Comparison of ENCODE assay signal across 23 cellular contexts in genomic region chr2:170696006-170696405, GRCh38. TPM values are rescaled to one million over a fixed set of nuclear protein-coding genes. Genes with fewer than 3 reads are reported as not detected.
"Had no signal": no experiment of that assay in that cellular context is flagged by ENCODE, and none has a peak within 500 bp of the region (broad histone marks: within the 10 kb centered on the region; RNA-seq: fewer than 3 reads in every experiment).

No MANE protein-coding gene starts in this region.

- H3K36me3 Mint-ChIP-seq: activated naive CD8-positive, alpha-beta T cell treated with anti-CD3 and anti-CD28 coated beads for 36 hours had no signal

- H3K4me3 Mint-ChIP-seq: activated B cell treated with CpG ODN at 0.5 μM for 24 hours; activated CD8-positive, alpha-beta T cell treated with anti-CD3 and anti-CD28 coated beads, Interleukin-2, amount 10 ng/mL, durations not matched to agents 7 days and 5 days; activated naive CD8-positive, alpha-beta T cell treated with anti-CD3 and anti-CD28 coated beads for 36 hours; activated T-cell treated with anti-CD3 and anti-CD28 coated beads, Interleukin-2, amount 50 U/mL, for 72 hours; neural crest cell; T-helper 2 cell treated with Interferon-gamma antibody and Interleukin-4, amounts not matched to agents 5 μg/mL and 100 μg/mL, for 36 hours had no signal

- H3K9me3 Mint-ChIP-seq: activated B cell treated with CpG ODN at 0.5 μM for 24 hours; activated naive CD8-positive, alpha-beta T cell treated with anti-CD3 and anti-CD28 coated beads for 36 hours; activated T-cell treated with anti-CD3 and anti-CD28 coated beads, Interleukin-2, amount 50 U/mL, for 72 hours; neural crest cell; T-helper 2 cell treated with Interferon-gamma antibody and Interleukin-4, amounts not matched to agents 5 μg/mL and 100 μg/mL, for 36 hours had no signal

- DNase-seq: activated B cell treated with CpG ODN at 0.5 μM for 24 hours; activated CD4-positive, alpha-beta T cell treated with anti-CD3 and anti-CD28 coated beads for 48 hours; activated CD8-positive, alpha-beta memory T cell treated with anti-CD3 and anti-CD28 coated beads, Interleukin-2, amount 50 U/mL, for 4 hours; activated CD8-positive, alpha-beta T cell treated with anti-CD3 and anti-CD28 coated beads, Interleukin-2, amount 10 ng/mL, durations not matched to agents 7 days and 5 days; activated naive CD8-positive, alpha-beta T cell treated with anti-CD3 and anti-CD28 coated beads for 36 hours; activated T-cell treated with anti-CD3 and anti-CD28 coated beads, Interleukin-2, amount 50 U/mL, for 72 hours; cortex of kidney; effector CD4-positive, alpha-beta T cell; esophagus squamous epithelium; hippocampal formation; left ventricle myocardium inferior; mesenchymal stem cell; ovary; small intestine; stimulated activated CD4-positive, alpha-beta T cell treated with anti-CD3 and anti-CD28 coated beads, Interleukin-4, amount 100 ng/mL, for 24 hours; stimulated activated CD8-positive, alpha-beta memory T cell treated with anti-CD3 and anti-CD28 coated beads, Interleukin-4, amount 100 ng/mL, for 48 hours; stimulated activated naive CD4-positive, alpha-beta T cell treated with Interleukin-2 at 50 U/mL for 16 hours; substantia nigra had no signal

- H3K4me1 Mint-ChIP-seq: activated B cell treated with CpG ODN at 0.5 μM for 24 hours; activated naive CD8-positive, alpha-beta T cell treated with anti-CD3 and anti-CD28 coated beads for 36 hours had no signal

- H3K27ac Mint-ChIP-seq: activated B cell treated with CpG ODN at 0.5 μM for 24 hours; activated CD8-positive, alpha-beta T cell treated with anti-CD3 and anti-CD28 coated beads, Interleukin-2, amount 10 ng/mL, durations not matched to agents 7 days and 5 days; activated naive CD8-positive, alpha-beta T cell treated with anti-CD3 and anti-CD28 coated beads for 36 hours; activated T-cell treated with anti-CD3 and anti-CD28 coated beads, Interleukin-2, amount 50 U/mL, for 72 hours; T-helper 2 cell treated with Interferon-gamma antibody and Interleukin-4, amounts not matched to agents 5 μg/mL and 100 μg/mL, for 36 hours had no signal

- ATAC-seq: activated CD8-positive, alpha-beta T cell treated with anti-CD3 and anti-CD28 coated beads, Interleukin-2, amount 10 ng/mL, durations not matched to agents 7 days and 5 days; activated T-cell treated with anti-CD3 and anti-CD28 coated beads, Interleukin-2, amount 50 U/mL, for 72 hours had no signal

RNA-seq across cellular contexts. Expression of gene SP5, which starts 19.1 kb away (rescaled TPM):
- total RNA-seq: activated B cell treated with CpG ODN at 0.5 μM for 24 hours; activated CD8-positive, alpha-beta T cell treated with anti-CD3 and anti-CD28 coated beads, Interleukin-2, amount 10 ng/mL, durations not matched to agents 7 days and 5 days; activated naive CD8-positive, alpha-beta T cell treated with anti-CD3 and anti-CD28 coated beads for 36 hours; endothelial cell of umbilical vein; fibroblast of villous mesenchyme had no signal
- polyA plus RNA-seq: endothelial cell of umbilical vein, keratinocyte had no signal
